ENCODE assay signal across 23 cellular contexts in the genomic region with DNA sequence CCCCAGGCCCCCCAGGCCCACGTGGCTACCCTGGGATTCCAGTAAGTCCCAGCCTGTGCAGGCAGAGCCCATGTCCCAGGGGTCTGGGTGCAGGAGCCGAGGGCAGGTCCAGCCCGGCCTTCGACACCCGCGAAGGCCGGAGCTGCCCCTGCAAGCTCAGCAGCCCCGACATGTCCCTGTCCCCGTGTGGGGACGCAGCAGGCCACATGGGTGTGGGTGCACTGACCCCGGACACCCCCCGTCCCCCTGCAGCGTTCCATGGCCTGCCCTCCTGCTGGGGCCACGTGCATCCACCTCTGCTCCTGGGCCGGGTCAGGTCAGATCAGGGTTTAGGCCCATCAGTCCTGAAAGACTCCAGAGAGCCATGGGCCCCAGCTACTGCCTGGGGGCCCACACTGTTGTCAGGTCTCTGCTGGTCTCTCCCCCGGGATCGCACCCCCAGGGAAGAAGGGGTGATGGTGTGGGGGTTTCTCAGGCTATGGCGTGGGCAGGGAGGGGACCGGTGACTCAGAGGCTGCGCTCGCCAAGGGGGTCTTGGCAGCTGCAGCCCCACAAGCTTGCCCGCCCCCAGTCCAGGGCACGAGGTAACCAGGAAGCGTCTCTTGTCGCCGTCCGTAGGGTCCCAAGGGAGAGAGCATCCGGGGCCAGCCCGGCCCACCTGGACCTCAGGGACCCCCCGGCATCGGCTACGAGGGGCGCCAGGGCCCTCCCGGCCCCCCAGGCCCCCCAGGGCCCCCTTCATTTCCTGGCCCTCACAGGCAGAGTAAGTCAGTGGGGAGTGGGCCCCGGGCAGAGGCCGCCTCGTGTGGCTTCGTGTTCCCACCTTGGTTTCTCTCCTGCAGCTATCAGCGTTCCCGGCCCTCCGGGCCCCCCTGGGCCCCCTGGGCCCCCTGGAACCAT. TPM values are rescaled to one million over a fixed set of nuclear protein-coding genes. Genes with fewer than 3 reads are reported as not detected.
A peak's percentile ranks its signal among the peaks of the same experiment; 100 is the strongest.
DNase-seq lines count a peak whose midpoint lies in the region; ATAC-seq, FAIRE-seq and TF ChIP-seq lines count a peak whose summit lies in the region.
"Had no signal": no experiment of that assay in that cellular context is flagged by ENCODE, and none has a peak within 500 bp of the region (broad histone marks: within the 10 kb centered on the region; RNA-seq: fewer than 3 reads in every experiment).

No MANE protein-coding gene starts in this region.

- in situ Hi-C loops in K562 (cut with MboI): no loop called here

- FAIRE-seq in K562 (lab: Jason Lieb, UNC) (no peak), kidney (lab: Jason Lieb, UNC) (no peak)
- FAIRE-seq: GM12892 had no signal

- no peak overlapping the region for H3K4me3 ChIP-seq in BLaER1 treated with 17β-estradiol and CSF1 and Interleukin-3, amounts not matched to agents 10 nM and 100 nM
- no peak overlapping the region for H3K4me3 ChIP-seq in K562
- H3K4me3 ChIP-seq in kidney (ENCODE audit: low read length in 2 of 2): no peak overlapping the region
- no peak overlapping the region for H3K4me3 ChIP-seq in breast epithelium
- H3K4me3 ChIP-seq: ascending aorta, dorsolateral prefrontal cortex, uterus had no signal

- CTCF ChIA-PET in K562 (lab: Yijun Ruan, JAX; ENCODE audit: low intra/inter-chr PET ratio): no interaction called here

- no peaks in the 10 kb centered on the region for H3K27me3 ChIP-seq in BLaER1 treated with 17β-estradiol and CSF1 and Interleukin-3, amounts not matched to agents 10 nM and 100 nM
- no peaks in the 10 kb centered on the region for H3K27me3 ChIP-seq in K562 (ENCODE audit: control insufficient read depth in 2 of 2, insufficient read depth in 2 of 2, low read length in 2 of 2)
- H3K27me3 ChIP-seq in breast epithelium: no peaks in the 10 kb centered on the region
- H3K27me3 ChIP-seq: ascending aorta, dorsolateral prefrontal cortex, uterus had no signal

- no peak overlapping the region for H2AFZ ChIP-seq in K562 (ENCODE audit: low read depth, low read length)

- TF ChIP-seq POLR2A in K562 (conservative IDR thresholded peaks at IDR 0.05) (no peak), breast epithelium (IDR thresholded peaks at IDR 0.05) (no peak)

- H3K4me2 ChIP-seq in BLaER1 treated with 17β-estradiol and CSF1 and Interleukin-3, amounts not matched to agents 10 nM and 100 nM: peak overlapping the region in 8 of 11 experiments; percentile 7 to 47 (median 38); a peak in 14 of 22 replicates
- no peak overlapping the region for H3K4me2 ChIP-seq in K562 (ENCODE audit: insufficient read depth, low read length)
- H3K4me2 ChIP-seq: SK-N-SH had no signal

- H3K36me3 ChIP-seq in BLaER1 treated with 17β-estradiol and CSF1 and Interleukin-3, amounts not matched to agents 10 nM and 100 nM: no peaks in the 10 kb centered on the region
- H3K36me3 ChIP-seq in K562 (ENCODE audit: control insufficient read depth, insufficient read depth, low read length): no peaks in the 10 kb centered on the region
- no peaks in the 10 kb centered on the region for H3K36me3 ChIP-seq in kidney (ENCODE audit: control insufficient read depth in 1 of 2, insufficient read depth in 2 of 2, low read length in 2 of 2)
- no peaks in the 10 kb centered on the region for H3K36me3 ChIP-seq in breast epithelium
- H3K36me3 ChIP-seq: uterus had no signal

- TF ChIP-seq EP300 in K562 (IDR thresholded peaks at IDR 0.05; ENCODE audit: low read length): no peak

- TF ChIP-seq RAD21 in K562 (CRISPR knock-in tag; conservative IDR thresholded peaks at IDR 0.05 in 1 of 2, IDR thresholded peaks at IDR 0.05 in 1 of 2): no peak

- ATAC-seq in K562 (no peak), HG03139 (IDR thresholded peaks at IDR 0.05; ENCODE audit: unreplicated experiment) (no peak)
- ATAC-seq: activated CD8-positive, alpha-beta memory T cell treated with anti-CD3 and anti-CD28 coated beads, Interleukin-2, amount 10 ng/mL, durations not matched to agents 7 days and 5 days had no signal

- peaks cover 0 to 6% (median 4%) of the 10 kb centered on the region in 11 experiments; a peak in 17 of 22 replicates for H3K9me3 ChIP-seq in BLaER1 treated with 17β-estradiol and CSF1 and Interleukin-3, amounts not matched to agents 10 nM and 100 nM (replicated peaks in 1 of 11)
- H3K9me3 ChIP-seq in K562 (replicated peaks; ENCODE audit: control insufficient read depth, insufficient read depth, low read depth, low read length) (no peaks in the 10 kb centered on the region), kidney (ENCODE audit: control insufficient read depth in 1 of 2, low read length in 2 of 2) (no peaks in the 10 kb centered on the region), breast epithelium (no peaks in the 10 kb centered on the region)
- H3K9me3 ChIP-seq: ascending aorta, SK-N-SH, uterus had no signal

- H3K9ac ChIP-seq in BLaER1 treated with 17β-estradiol and CSF1 and Interleukin-3, amounts not matched to agents 10 nM and 100 nM: no peak overlapping the region
- H3K9ac ChIP-seq in K562 (ENCODE audit: insufficient read depth in 1 of 2, low read depth in 2 of 2, low read length in 2 of 2) (peak overlapping the region in 1 of 2 experiments; percentile 45; a peak in 1 of 4 replicates), kidney (ENCODE audit: low read length in 2 of 2) (no peak overlapping the region)
- H3K9ac ChIP-seq: SK-N-SH had no signal

- intact Hi-C loops in K562 (cut with micrococcal nuclease): no loop called here
- intact Hi-C loops in kidney (cut with DNase I): no loop called here
- intact Hi-C loops in posterior vena cava (cut with DNase I): no loop called here
- intact Hi-C loops in breast epithelium (cut with DNase I; ENCODE audit: low total_unique reads): no loop called here

- DNase-seq in K562 (ENCODE audit: extremely low read depth in 1 of 4, low spot score in 3 of 4): no peak
- DNase-seq in kidney: peak; percentile 68
- peak; percentile 77 for DNase-seq in posterior vena cava (ENCODE audit: low spot score)
- DNase-seq in breast epithelium (ENCODE audit: low spot score in 2 of 2): no peak
- no peak for DNase-seq in stimulated activated CD4-positive, alpha-beta T cell treated with anti-CD3 and anti-CD28 coated beads, Interleukin-2, amount 100 ng/mL, for 48 hours
- DNase-seq in cortex of kidney (lab: John Stamatoyannopoulos, UW): no peak
- DNase-seq: activated CD4-positive, alpha-beta T cell treated with anti-CD3 and anti-CD28 coated beads, Interleukin-2, amount 10 ng/mL, durations not matched to agents 24 days and 14 days; activated CD8-positive, alpha-beta memory T cell treated with anti-CD3 and anti-CD28 coated beads, Interleukin-2, amount 10 ng/mL, durations not matched to agents 7 days and 5 days; activated naive CD4-positive, alpha-beta T cell treated with anti-CD3 and anti-CD28 coated beads, Interleukin-2, amount 50 U/mL, for 16 hours; CD4-positive, CD25-positive, alpha-beta regulatory T cell; central memory CD4-positive, alpha-beta T cell; kidney glomerular epithelial cell; mesendoderm; naive B cell; NCI-H2081 treated with DMSO at 0.1 percent for 48 hours; NCI-H748 treated with DMSO at 0.1 percent for 48 hours; SK-N-SH had no signal

- H3K27ac ChIP-seq in BLaER1 treated with 17β-estradiol and CSF1 and Interleukin-3, amounts not matched to agents 10 nM and 100 nM: no peak overlapping the region
- H3K27ac ChIP-seq in K562 (ENCODE audit: extremely low read depth, low read depth, low read length) (no peak overlapping the region), kidney (ENCODE audit: low read depth in 2 of 2, low read length in 2 of 2) (no peak overlapping the region), breast epithelium (no peak overlapping the region)
- H3K27ac ChIP-seq: ascending aorta, dorsolateral prefrontal cortex, uterus had no signal

- TF ChIP-seq CTCF in K562 (IDR thresholded peaks at IDR 0.05 in 2 of 3, conservative IDR thresholded peaks at IDR 0.05 in 1 of 3; ENCODE audit: insufficient read depth in 2 of 3, low read depth in 1 of 3, low read length in 3 of 3) (no peak), kidney (IDR thresholded peaks at IDR 0.05; ENCODE audit: borderline replicate concordance, extremely low read depth, insufficient read depth) (no peak), breast epithelium (IDR thresholded peaks at IDR 0.05) (no peak)

- POLR2A ChIA-PET in K562 (lab: Yijun Ruan, JAX): interaction anchor here (0.6 kb wide), 1 partner anchor 17 kb away, joined by 4 read pairs; no protein-coding TSS in a partner anchor

- 53% methylated on average over 30 of the region's 41 CpGs for WGBS in K562 (ENCODE audit: insufficient coverage, low coverage, missing lambda C conversion rate)

- H4K20me1 ChIP-seq in BLaER1 treated with 17β-estradiol and CSF1 and Interleukin-3, amounts not matched to agents 10 nM and 100 nM: peaks cover 0 to 10% (median 0%) of the 10 kb centered on the region in 11 experiments; a peak in 4 of 22 replicates
- peaks cover 24% of the 10 kb centered on the region for H4K20me1 ChIP-seq in K562 (replicated peaks; ENCODE audit: control insufficient read depth, insufficient read depth, low read length)

- no TSS peak for BruUV-seq in K562 (replicated peaks; lab: Mats Ljungman, UMichigan)

- peaks cover 0 to 33% (median 15%) of the 10 kb centered on the region in 10 experiments; a peak in 13 of 20 replicates for H3K4me1 ChIP-seq in BLaER1 treated with 17β-estradiol and CSF1 and Interleukin-3, amounts not matched to agents 10 nM and 100 nM
- peaks cover 6 to 63% of the 10 kb centered on the region in 2 experiments; a peak in 4 of 5 replicates for H3K4me1 ChIP-seq in K562 (replicated peaks in 1 of 2; ENCODE audit: control insufficient read depth in 2 of 2, insufficient read depth in 2 of 2, low read length in 2 of 2)
- H3K4me1 ChIP-seq in kidney (ENCODE audit: control insufficient read depth in 1 of 2, insufficient read depth in 1 of 2, low read depth in 1 of 2, low read length in 2 of 2): no peaks in the 10 kb centered on the region
- H3K4me1 ChIP-seq in breast epithelium: no peaks in the 10 kb centered on the region
- H3K4me1 ChIP-seq: ascending aorta, uterus had no signal

- no peaks in the 10 kb centered on the region for H3K79me2 ChIP-seq in K562 (ENCODE audit: control insufficient read depth, insufficient read depth, low read length)

- no peaks in the 10 kb centered on the region for H3K9me1 ChIP-seq in K562 (ENCODE audit: control insufficient read depth, insufficient read depth, low read length)

RNA-seq across cellular contexts. Expression of gene SLC19A1, which starts 37.5 kb away (rescaled TPM):
- total RNA-seq in K562 (2011; cell fraction: chromatin; rRNA removed; ENCODE audit: low replicate concordance): 43.8 and 108 TPM in 2 replicates
- total RNA-seq in K562 (2011; cell fraction: nucleolus; rRNA removed): 90.5 and 93.4 TPM in 2 replicates
- total RNA-seq in K562 (2011; cell fraction: nucleoplasm; rRNA removed): 52.4 and 63.7 TPM in 2 replicates
- total RNA-seq in K562 (2014; rRNA removed) (34.7 and 41.3 TPM in 2 replicates), K562 (2014; rRNA removed; fragmentation: Illumina TruSeq; extraction: Trizol) (8.0 and 8.7 TPM in 2 replicates), K562 (2015; rRNA removed; fragmentation: Illumina TruSeq; extraction: Trizol) (18.8 and 21.4 TPM in 2 replicates), K562 (2021) (88.7 and 91.3 TPM in 2 replicates), kidney (7.2 TPM), posterior vena cava (1 to 10 TPM; 4.5 to 6.5 TPM), breast epithelium (1 to 10 TPM; 5.6 to 6.7 (median 6.6) TPM)
- polyA plus RNA-seq in K562 (2011; rRNA removed) (11.5 and 24.6 TPM in 2 replicates), K562 (2014; fragmentation: Illumina TruSeq; extraction: Trizol) (12.0 and 24.5 TPM in 2 replicates), K562 (2014; fragmentation: Nextera tagmentation; extraction: Ambion mirVana) (1 to 10 TPM in 1 of 2 experiments, under 1 TPM in 1; 0.65 to 2.3 TPM), K562 (2014; rRNA removed) (36.6 and 50.8 TPM in 2 replicates), kidney (ENCODE audit: insufficient read depth, low read depth, low replicate concordance) (5.1 TPM)
- 20.4 and 78.6 TPM in 2 replicates for polyA plus RNA-seq in K562 (2011; cell fraction: cytosol; rRNA removed)
- 49.9 and 126 TPM in 2 replicates for polyA plus RNA-seq in K562 (2011; cell fraction: nucleus; rRNA removed)
- polyA plus RNA-seq in K562 (2012): 20.5 and 34.6 TPM in 2 replicates
- polyA minus RNA-seq in K562 (2011; rRNA and poly(A)+ RNA removed): 11.9 and 16.0 TPM in 2 replicates
- polyA minus RNA-seq in K562 (2011; cell fraction: cytosol; rRNA and poly(A)+ RNA removed): 41.4 and 45.6 TPM in 2 replicates
- 23.3 TPM in 2 replicates for polyA minus RNA-seq in K562 (2011; cell fraction: nucleus; rRNA and poly(A)+ RNA removed)

Comparison
In these comparisons a context has a peak if more than half of its experiments do, and no peak if none do; other contexts are left out.
1. DNase-seq: peak in kidney (single experiment) and posterior vena cava (single experiment); none in K562 (0 of 4), breast epithelium (0 of 2), stimulated activated CD4-positive, alpha-beta T cell treated with anti-CD3 and anti-CD28 coated beads, Interleukin-2, amount 100 ng/mL, for 48 hours (0 of 2) and cortex of kidney (single experiment).